8 cellular contexts compared by ENCODE assay signal in genomic region chr1:150008699-150009098, GRCh38. TPM values are rescaled to one million over a fixed set of nuclear protein-coding genes. Genes with fewer than 3 reads are reported as not detected.
DNase-seq lines count a peak whose midpoint lies in the region; ATAC-seq lines count a peak whose summit lies in the region.

No MANE protein-coding gene starts in this region.

- no peak for ATAC-seq in activated CD4-positive, alpha-beta T cell treated with anti-CD3 and anti-CD28 coated beads for 36 hours
- ATAC-seq in HG03039 (IDR thresholded peaks at IDR 0.05; ENCODE audit: unreplicated experiment), result no peak
- ATAC-seq in HG03135 (IDR thresholded peaks at IDR 0.05; ENCODE audit: unreplicated experiment), result no peak

- H3K4me3 ChIP-seq in iPS-15b (ENCODE audit: low read depth, low read length), result peak overlapping the region; percentile 86

- peak overlapping the region; percentile 99 for H3K4me3 Mint-ChIP-seq in activated CD4-positive, alpha-beta T cell treated with anti-CD3 and anti-CD28 coated beads for 36 hours
- H3K4me3 Mint-ChIP-seq in activated CD4-positive, alpha-beta memory T cell treated with anti-CD3 and anti-CD28 coated beads, Interleukin-2, amount 10 ng/mL, durations not matched to agents 7 days and 5 days, result peak overlapping the region; percentile 91

- H3K9ac ChIP-seq in iPS-15b (ENCODE audit: low read depth, low read length), result no peak overlapping the region

- intact Hi-C loops in activated CD4-positive, alpha-beta T cell treated with anti-CD3 and anti-CD28 coated beads for 36 hours (cut with DNase I, micrococcal nuclease), result loop anchor here in 1 of 2 experiments (1.0 kb wide), 2 partner anchors 12 to 109 kb away; partner anchors contain the start of gene BOLA1

- no peaks in the 10 kb centered on the region for H3K9me3 Mint-ChIP-seq in activated CD4-positive, alpha-beta T cell treated with anti-CD3 and anti-CD28 coated beads for 36 hours (ENCODE audit: low read depth)
- H3K9me3 Mint-ChIP-seq in activated CD4-positive, alpha-beta memory T cell treated with anti-CD3 and anti-CD28 coated beads, Interleukin-2, amount 10 ng/mL, durations not matched to agents 7 days and 5 days, result no peaks in the 10 kb centered on the region

- H3K27ac ChIP-seq in temporal lobe (ENCODE audit: low read depth, low read length), result peak overlapping the region; percentile 99

- CTCF ChIA-PET in activated CD4-positive, alpha-beta T cell treated with anti-CD3 and anti-CD28 coated beads for 36 hours (lab: Charles Lee), result interaction anchor here (0.7 to 4.4 kb wide), 4 partner anchors 12 to 47 kb away, joined by 3 to 34 read pairs (median 6); no protein-coding TSS in a partner anchor
- CTCF ChIA-PET in activated CD4-positive, alpha-beta memory T cell treated with anti-CD3 and anti-CD28 coated beads, Interleukin-2, amount 10 ng/mL, durations not matched to agents 7 days and 5 days (lab: Charles Lee), result interaction anchor here (1.3 to 3.5 kb wide), 4 partner anchors 47 to 179 kb away, joined by 3 to 21 read pairs (median 8); no protein-coding TSS in a partner anchor

- no peaks in the 10 kb centered on the region for H3K27me3 ChIP-seq in iPS-15b (ENCODE audit: control insufficient read depth, insufficient read depth, low read length)

- H3K4me1 Mint-ChIP-seq in activated CD4-positive, alpha-beta T cell treated with anti-CD3 and anti-CD28 coated beads for 36 hours, result peaks cover 51% of the 10 kb centered on the region
- H3K4me1 Mint-ChIP-seq in activated CD4-positive, alpha-beta memory T cell treated with anti-CD3 and anti-CD28 coated beads, Interleukin-2, amount 10 ng/mL, durations not matched to agents 7 days and 5 days, result peaks cover 38% of the 10 kb centered on the region

- no peaks in the 10 kb centered on the region for H3K27me3 Mint-ChIP-seq in activated CD4-positive, alpha-beta T cell treated with anti-CD3 and anti-CD28 coated beads for 36 hours
- no peaks in the 10 kb centered on the region for H3K27me3 Mint-ChIP-seq in activated CD4-positive, alpha-beta memory T cell treated with anti-CD3 and anti-CD28 coated beads, Interleukin-2, amount 10 ng/mL, durations not matched to agents 7 days and 5 days

- H3K4me1 ChIP-seq in iPS-15b (ENCODE audit: control insufficient read depth, insufficient read depth, low read length), result peaks cover 10% of the 10 kb centered on the region

- no peaks in the 10 kb centered on the region for H3K36me3 ChIP-seq in iPS-15b (ENCODE audit: control insufficient read depth, insufficient read depth, low read length)

- POLR2A ChIA-PET in activated CD4-positive, alpha-beta T cell treated with anti-CD3 and anti-CD28 coated beads for 36 hours (lab: Charles Lee), result interaction anchor here (0.5 to 1.7 kb wide), 2 partner anchors 13 to 178 kb away, joined by 4 to 11 read pairs; no protein-coding TSS in a partner anchor
- POLR2A ChIA-PET in activated CD4-positive, alpha-beta memory T cell treated with anti-CD3 and anti-CD28 coated beads, Interleukin-2, amount 10 ng/mL, durations not matched to agents 7 days and 5 days (lab: Charles Lee), result interaction anchor here (1.2 to 6.6 kb wide), 3 partner anchors 59 to 122 kb away, joined by 3 to 101 read pairs (median 10); partner anchors contain the start of genes SF3B4 and VPS45

- peak overlapping the region; percentile 21 for H3K27ac Mint-ChIP-seq in activated CD4-positive, alpha-beta T cell treated with anti-CD3 and anti-CD28 coated beads for 36 hours
- no peak overlapping the region for H3K27ac Mint-ChIP-seq in activated CD4-positive, alpha-beta memory T cell treated with anti-CD3 and anti-CD28 coated beads, Interleukin-2, amount 10 ng/mL, durations not matched to agents 7 days and 5 days

- no peaks in the 10 kb centered on the region for H3K9me3 ChIP-seq in iPS-15b (ENCODE audit: control insufficient read depth, insufficient read depth, low read length)

- peaks cover 30% of the 10 kb centered on the region for H3K36me3 Mint-ChIP-seq in activated CD4-positive, alpha-beta T cell treated with anti-CD3 and anti-CD28 coated beads for 36 hours (ENCODE audit: low read depth)
- peaks cover 29% of the 10 kb centered on the region for H3K36me3 Mint-ChIP-seq in activated CD4-positive, alpha-beta memory T cell treated with anti-CD3 and anti-CD28 coated beads, Interleukin-2, amount 10 ng/mL, durations not matched to agents 7 days and 5 days (ENCODE audit: low read depth)

- no peak for DNase-seq in activated CD4-positive, alpha-beta T cell treated with anti-CD3 and anti-CD28 coated beads for 36 hours
- no peak for DNase-seq in activated CD4-positive, alpha-beta T cell treated with anti-CD3 and anti-CD28 coated beads, Interleukin-2, amount 50 U/mL, for 1 hour
- DNase-seq in activated CD4-positive, alpha-beta memory T cell treated with anti-CD3 and anti-CD28 coated beads, Interleukin-2, amount 10 ng/mL, durations not matched to agents 7 days and 5 days, result no peak
- no peak for DNase-seq in activated CD8-positive, alpha-beta memory T cell treated with anti-CD3 and anti-CD28 coated beads for 24 hours

RNA-seq across cellular contexts. Expression of gene OTUD7B, which starts 1.8 kb away (rescaled TPM):
- 10 to 100 TPM; 18.5 to 20.1 TPM for total RNA-seq in activated CD4-positive, alpha-beta T cell treated with anti-CD3 and anti-CD28 coated beads for 36 hours
- 10 to 100 TPM; 15.9 to 17.4 TPM for total RNA-seq in activated CD4-positive, alpha-beta memory T cell treated with anti-CD3 and anti-CD28 coated beads, Interleukin-2, amount 10 ng/mL, durations not matched to agents 7 days and 5 days
- total RNA-seq in temporal lobe, result 4.4 TPM

RNA-seq across cellular contexts. Expression of gene VPS45, which starts 58.9 kb away (rescaled TPM):
- 10 to 100 TPM; 18.5 to 20.6 TPM for total RNA-seq in activated CD4-positive, alpha-beta T cell treated with anti-CD3 and anti-CD28 coated beads for 36 hours
- 10 to 100 TPM; 35.4 to 39.0 TPM for total RNA-seq in activated CD4-positive, alpha-beta memory T cell treated with anti-CD3 and anti-CD28 coated beads, Interleukin-2, amount 10 ng/mL, durations not matched to agents 7 days and 5 days
- 60.7 TPM for total RNA-seq in temporal lobe
